In genomic region chr4:145732895-145733880, GRCh38 we compare ENCODE assay signal across 8 cellular contexts. TPM values are rescaled to one million over a fixed set of nuclear protein-coding genes. Genes with fewer than 3 reads are reported as not detected.
DNase-seq lines count a peak whose midpoint lies in the region; ATAC-seq and TF ChIP-seq lines count a peak whose summit lies in the region.

No MANE protein-coding gene starts in this region.

- no peaks in the 10 kb centered on the region for H3K9me3 Mint-ChIP-seq in natural killer cell
- no peaks in the 10 kb centered on the region for H3K9me3 Mint-ChIP-seq in stimulated activated naive B cell treated with anti-CD40 and anti-IgM and Interleukin-4, amounts not matched to agents 10 μg/mL and 1 μg/mL and 100 μg/mL, for 72 hours

- intact Hi-C loops in natural killer cell (cut with micrococcal nuclease): loop anchor here (5.0 kb wide), 1 partner anchor 116 kb away; the partner anchor contains the start of gene MMAA

- peak overlapping the region; percentile 80 for H3K4me2 ChIP-seq in Karpas-422 (ENCODE audit: low read depth, low read length, poor library complexity, severe bottlenecking)

- H3K36me3 Mint-ChIP-seq in natural killer cell: no peaks in the 10 kb centered on the region
- no peaks in the 10 kb centered on the region for H3K36me3 Mint-ChIP-seq in stimulated activated naive B cell treated with anti-CD40 and anti-IgM and Interleukin-4, amounts not matched to agents 10 μg/mL and 1 μg/mL and 100 μg/mL, for 72 hours

- H3K79me2 ChIP-seq in Karpas-422 (ENCODE audit: low read length): no peaks in the 10 kb centered on the region

- peak overlapping the region; percentile 99 for H2AFZ ChIP-seq in Karpas-422 (ENCODE audit: low read length)

- peak overlapping the region; percentile 70 for H3K4me3 ChIP-seq in Karpas-422 (ENCODE audit: low read length)

- no peaks in the 10 kb centered on the region for H3K9me2 ChIP-seq in Karpas-422 (replicated peaks; ENCODE audit: insufficient read depth, low read length)

- H4K20me1 ChIP-seq in Karpas-422 (ENCODE audit: insufficient read depth, low read depth, low read length): no peaks in the 10 kb centered on the region

- ATAC-seq in GM21786 (IDR thresholded peaks at IDR 0.05; ENCODE audit: unreplicated experiment) (peak; percentile 82), natural killer cell (peak; percentile 88 to 99 (median 98))
- ATAC-seq in stimulated activated naive B cell treated with anti-CD40 and anti-IgM and Interleukin-4, amounts not matched to agents 10 μg/mL and 1 μg/mL and 100 μg/mL, for 72 hours (replicated peaks): peak; percentile 89 to 92

- peaks cover 0 to 5% of the 10 kb centered on the region in 2 donors for H3K4me1 Mint-ChIP-seq in natural killer cell
- H3K4me1 Mint-ChIP-seq in stimulated activated naive B cell treated with anti-CD40 and anti-IgM and Interleukin-4, amounts not matched to agents 10 μg/mL and 1 μg/mL and 100 μg/mL, for 72 hours: peaks cover 0 to 11% of the 10 kb centered on the region in 2 donors

- no peaks in the 10 kb centered on the region for H3K9me3 ChIP-seq in Karpas-422 (ENCODE audit: low read length)

- H3K27ac Mint-ChIP-seq in natural killer cell: peak overlapping the region in 1 of 2 donors; percentile 82
- H3K27ac Mint-ChIP-seq in stimulated activated naive B cell treated with anti-CD40 and anti-IgM and Interleukin-4, amounts not matched to agents 10 μg/mL and 1 μg/mL and 100 μg/mL, for 72 hours: peak overlapping the region; percentile 82

- peaks cover 9% of the 10 kb centered on the region for H3K4me1 ChIP-seq in Karpas-422 (ENCODE audit: low read length)

- H3K27me3 ChIP-seq in Karpas-422 (ENCODE audit: low read length): no peaks in the 10 kb centered on the region

- H3K4me3 Mint-ChIP-seq in natural killer cell: peak overlapping the region; percentile 84
- peak overlapping the region; percentile 87 to 89 for H3K4me3 Mint-ChIP-seq in stimulated activated naive B cell treated with anti-CD40 and anti-IgM and Interleukin-4, amounts not matched to agents 10 μg/mL and 1 μg/mL and 100 μg/mL, for 72 hours

- H3K27me3 Mint-ChIP-seq in natural killer cell (ENCODE audit: low read depth in 2 of 2): peaks cover 8 to 11% of the 10 kb centered on the region in 2 donors
- peaks cover 11 to 19% of the 10 kb centered on the region in 2 donors for H3K27me3 Mint-ChIP-seq in stimulated activated naive B cell treated with anti-CD40 and anti-IgM and Interleukin-4, amounts not matched to agents 10 μg/mL and 1 μg/mL and 100 μg/mL, for 72 hours

- TF ChIP-seq CTCF in natural killer cell (IDR thresholded peaks at IDR 0.05): no peak

- H3K9ac ChIP-seq in Karpas-422 (ENCODE audit: low read length): peak overlapping the region; percentile 71

- no peak overlapping the region for H3K27ac ChIP-seq in Karpas-422 (ENCODE audit: low read length)

- H3K36me3 ChIP-seq in Karpas-422 (ENCODE audit: insufficient read depth, low read length): no peaks in the 10 kb centered on the region

- peak; percentile 68 for DNase-seq in DMS53 treated with DMSO at 0.1 percent for 48 hours (lab: John Stamatoyannopoulos, UW; ENCODE audit: unreplicated experiment)
- peak; percentile 93 for DNase-seq in Karpas-422
- DNase-seq in RKO (ENCODE audit: low spot score): peak; percentile 93
- peak; percentile 80 for DNase-seq in activated T-helper 9 cell treated with anti-CD3 and anti-CD28 coated beads, Interleukin-2, amount 50 U/mL, for 16 hours (ENCODE audit: low read depth)
- peak; percentile 95 for DNase-seq in fibroblast of peridontal ligament (ENCODE audit: extremely low read depth)
- DNase-seq in natural killer cell: peak; percentile 71
- peak; percentile 69 for DNase-seq in stimulated activated naive B cell treated with anti-CD40 and anti-IgM and Interleukin-4, amounts not matched to agents 10 μg/mL and 1 μg/mL and 100 μg/mL, for 72 hours

RNA-seq across cellular contexts. Expression of gene C4orf51, which starts 53.2 kb away (rescaled TPM):
- total RNA-seq in Karpas-422 (2014; rRNA removed; shearing (Covaris generic); ENCODE audit: low replicate concordance): not detected in 2 replicates
- total RNA-seq in natural killer cell: not detected
